20 cellular contexts compared by ENCODE assay signal in genomic region chr11:120089036-120090001, GRCh38. TPM values are rescaled to one million over a fixed set of nuclear protein-coding genes. Genes with fewer than 3 reads are reported as not detected.
DNase-seq lines count a peak whose midpoint lies in the region; ATAC-seq and TF ChIP-seq lines count a peak whose summit lies in the region.
"Had no signal": no experiment of that assay in that cellular context is flagged by ENCODE, and none has a peak within 500 bp of the region (broad histone marks: within the 10 kb centered on the region; RNA-seq: fewer than 3 reads in every experiment).

No MANE protein-coding gene starts in this region.

- H3K4me3 Mint-ChIP-seq in Calu3 (ENCODE audit: low read depth, unreplicated experiment) = no peak overlapping the region
- no peak overlapping the region for H3K4me3 Mint-ChIP-seq in Caco-2 (ENCODE audit: unreplicated experiment)
- H3K4me3 Mint-ChIP-seq: activated naive CD4-positive, alpha-beta T cell treated with anti-CD3 and anti-CD28 coated beads, Interleukin-2, amount 10 ng/mL, durations not matched to agents 7 days and 5 days; mesothelial cell of epicardium had no signal

- CTCF ChIA-PET in Calu3 (lab: Charles Lee) (interaction anchor here (0.6 to 0.7 kb wide), 2 partner anchors 40 to 925 kb away, joined by 3 to 5 read pairs; no protein-coding TSS in a partner anchor), Caco-2 (lab: Charles Lee) (interaction anchor here (0.7 kb wide), 1 partner anchor 798 kb away, joined by 3 read pairs; no protein-coding TSS in a partner anchor)

- no peaks in the 10 kb centered on the region for H3K4me1 ChIP-seq in Caco-2
- H3K4me1 ChIP-seq: BLaER1 treated with 17β-estradiol and CSF1 and Interleukin-3, amounts not matched to agents 10 nM and 100 nM had no signal

- H3K27me3 Mint-ChIP-seq in Calu3 (ENCODE audit: unreplicated experiment) (peaks cover 12% of the 10 kb centered on the region), Caco-2 (ENCODE audit: insufficient read depth, unreplicated experiment) (peaks cover 16% of the 10 kb centered on the region)

- TF ChIP-seq CTCF in Calu3 (IDR thresholded peaks at IDR 0.05; ENCODE audit: unreplicated experiment) (no peak), Caco-2 (IDR thresholded peaks at IDR 0.05; ENCODE audit: insufficient read depth in 1 of 2, low read depth in 1 of 2, low read length in 1 of 2, severe bottlenecking in 1 of 2, unreplicated experiment in 1 of 2) (no peak)

- ATAC-seq in left ventricle myocardium superior = peak; percentile 92
- ATAC-seq: HCT116 had no signal

- POLR2A ChIA-PET in Caco-2 (lab: Charles Lee) = no interaction called here

- intact Hi-C loops in left ventricle myocardium superior (cut with micrococcal nuclease) = no loop called here
- intact Hi-C loops in posterior vena cava (cut with DNase I) = no loop called here
- intact Hi-C loops in Calu3 (cut with micrococcal nuclease; ENCODE audit: unreplicated experiment) = no loop called here
- intact Hi-C loops in Caco-2 (cut with micrococcal nuclease; ENCODE audit: unreplicated experiment) = no loop called here

- peaks cover 13% of the 10 kb centered on the region for H3K9me3 ChIP-seq in Caco-2

- no peaks in the 10 kb centered on the region for H3K27me3 ChIP-seq in Caco-2 (replicated peaks; ENCODE audit: control insufficient read depth, insufficient read depth, low read length)
- H3K27me3 ChIP-seq: BLaER1 treated with 17β-estradiol and CSF1 and Interleukin-3, amounts not matched to agents 10 nM and 100 nM had no signal

- no peak overlapping the region for H3K4me3 ChIP-seq in Caco-2 (ENCODE audit: low read depth, low read length)
- H3K4me3 ChIP-seq: BLaER1 treated with 17β-estradiol and CSF1 and Interleukin-3, amounts not matched to agents 10 nM and 100 nM had no signal

- BruUV-seq in Calu3 (replicated peaks; lab: Mats Ljungman, UMichigan) (no TSS peak), Caco-2 (replicated peaks; lab: Mats Ljungman, UMichigan) (no TSS peak)

- H3K4me1 Mint-ChIP-seq in Calu3 (ENCODE audit: low read depth, unreplicated experiment) = peaks cover 8% of the 10 kb centered on the region
- H3K4me1 Mint-ChIP-seq in Caco-2 (ENCODE audit: low read depth, unreplicated experiment) = no peaks in the 10 kb centered on the region
- H3K4me1 Mint-ChIP-seq: activated naive CD4-positive, alpha-beta T cell treated with anti-CD3 and anti-CD28 coated beads, Interleukin-2, amount 10 ng/mL, durations not matched to agents 7 days and 5 days had no signal

- H3K27ac Mint-ChIP-seq in Calu3 (ENCODE audit: unreplicated experiment) = no peak overlapping the region
- no peak overlapping the region for H3K27ac Mint-ChIP-seq in Caco-2 (ENCODE audit: unreplicated experiment)
- H3K27ac Mint-ChIP-seq: activated naive CD4-positive, alpha-beta T cell treated with anti-CD3 and anti-CD28 coated beads, Interleukin-2, amount 10 ng/mL, durations not matched to agents 7 days and 5 days; mesothelial cell of epicardium had no signal

- H3K9me3 Mint-ChIP-seq in Calu3 (ENCODE audit: low read depth, unreplicated experiment) = peaks cover 3% of the 10 kb centered on the region
- peaks cover 10% of the 10 kb centered on the region for H3K9me3 Mint-ChIP-seq in Caco-2 (ENCODE audit: unreplicated experiment)

- H3K36me3 Mint-ChIP-seq in Calu3 (ENCODE audit: insufficient read depth, unreplicated experiment) (no peaks in the 10 kb centered on the region), Caco-2 (ENCODE audit: insufficient read depth, unreplicated experiment) (peaks cover 8% of the 10 kb centered on the region)

- H3K36me3 ChIP-seq in Caco-2 (ENCODE audit: control insufficient read depth, insufficient read depth, low read length) = no peaks in the 10 kb centered on the region
- H3K36me3 ChIP-seq: BLaER1 treated with 17β-estradiol and CSF1 and Interleukin-3, amounts not matched to agents 10 nM and 100 nM had no signal

- DNase-seq in C1 segment of cervical spinal cord (lab: John Stamatoyannopoulos, UW) (peak in 12 of 14 donors; percentile 20 to 89 (median 54)), anterior cingulate cortex (lab: John Stamatoyannopoulos, UW) (peak in 44 of 58 donors; percentile 7 to 87 (median 44)), left ventricle myocardium superior (peak; percentile 44), posterior vena cava (ENCODE audit: low spot score) (peak; percentile 20), Calu3 (no peak), germinal center (ENCODE audit: low spot score) (no peak), RPMI8226 (no peak), Caco-2 (no peak)
- DNase-seq: activated CD4-positive, CD25-positive, alpha-beta regulatory T cell treated with anti-CD3 and anti-CD28 coated beads, Interleukin-2, amount 50 U/mL, for 72 hours; activated naive CD4-positive, alpha-beta T cell treated with anti-CD3 and anti-CD28 coated beads, Interleukin-2, amount 10 ng/mL, durations not matched to agents 7 days and 5 days; activated T-cell treated with anti-CD3 and anti-CD28 coated beads, Interleukin-2, amount 50 U/mL, for 48 hours; Kasumi-1; NCI-H1092 treated with DMSO at 0.1 percent for 48 hours; NCI-H2029 treated with DMSO at 0.1 percent for 48 hours; NCI-H446; retina; stimulated activated CD8-positive, alpha-beta memory T cell treated with anti-CD3 and anti-CD28 coated beads, Interleukin-4, amount 100 ng/mL, for 48 hours had no signal

RNA-seq across cellular contexts. Expression of gene TRIM29, which starts 48.6 kb away (rescaled TPM):
- total RNA-seq in left ventricle myocardium superior (0.50 TPM), posterior vena cava (1 to 10 TPM; 8.5 to 8.7 TPM), Calu3 (2022) (2.1 and 3.3 TPM in 2 replicates), Caco-2 (2022) (4.3 TPM in 2 replicates)

Comparison
In these comparisons a context has a peak if more than half of its experiments do, and no peak if none do; other contexts are left out.
1. DNase-seq: peak in C1 segment of cervical spinal cord (12 of 14), anterior cingulate cortex (44 of 58), left ventricle myocardium superior (single experiment) and posterior vena cava (single experiment); none in Calu3 (single experiment), germinal center (single experiment), RPMI8226 (single experiment) and Caco-2 (0 of 2).